Comparison of ENCODE assay signal across 21 cellular contexts in the genomic region with DNA sequence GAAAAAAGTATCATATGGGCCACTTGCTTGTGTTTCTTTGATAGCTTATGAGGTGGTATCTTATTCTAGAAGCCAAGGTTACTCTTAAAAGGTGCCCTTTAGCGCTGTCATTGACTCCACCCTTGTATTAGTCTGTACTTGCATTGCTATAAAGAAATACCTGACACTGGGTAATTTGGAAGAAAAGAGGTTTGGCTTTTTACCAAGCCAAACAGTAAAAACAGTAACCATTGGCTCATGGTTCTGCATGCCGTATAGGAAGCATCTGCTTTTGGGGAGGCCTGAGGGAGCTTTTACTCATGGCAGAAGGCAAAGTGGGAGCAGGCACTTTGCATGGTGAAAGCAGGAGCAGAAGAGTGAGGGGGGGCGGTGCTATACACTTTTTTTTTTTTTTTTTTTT.
"Had no signal": no experiment of that assay in that cellular context is flagged by ENCODE, and none has a peak within 500 bp of the region (broad histone marks: within the 10 kb centered on the region; RNA-seq: fewer than 3 reads in every experiment).

No MANE protein-coding gene starts in this region.

- H3K4me1 ChIP-seq: prostate gland had no signal

- H3K27ac ChIP-seq: cardiac muscle cell, esophagus squamous epithelium, gastroesophageal sphincter, prostate gland, uterus had no signal

- H3K36me3 ChIP-seq: cardiac muscle cell, esophagus squamous epithelium, gastroesophageal sphincter, prostate gland, uterus had no signal

- DNase-seq: activated CD4-positive, alpha-beta T cell treated with anti-CD3 and anti-CD28 coated beads for 4 hours; activated CD4-positive, alpha-beta T cell treated with anti-CD3 and anti-CD28 coated beads, Interleukin-2, amount 50 U/mL, for 48 hours; activated CD4-positive, CD25-positive, alpha-beta regulatory T cell; activated CD8-positive, alpha-beta memory T cell treated with anti-CD3 and anti-CD28 coated beads, Interleukin-2, amount 50 U/mL, for 48 hours; activated effector memory CD4-positive, alpha-beta T cell treated with anti-CD3 and anti-CD28 coated beads, Interleukin-2, amount 50 U/mL, for 16 hours; activated naive CD4-positive, alpha-beta T cell treated with anti-CD3 and anti-CD28 coated beads, Interleukin-2, amount 10 ng/mL, durations not matched to agents 7 days and 5 days; activated T-cell treated with anti-CD3 and anti-CD28 coated beads, Interleukin-2, amount 50 U/mL, for 48 hours; amygdala; effector CD8-positive, alpha-beta T cell; esophagus squamous epithelium; head of caudate nucleus; hypothalamus; stimulated activated CD4-positive, alpha-beta T cell treated with anti-CD3 and anti-CD28 coated beads, Interleukin-2, amount 100 ng/mL, for 48 hours; stimulated activated CD8-positive, alpha-beta memory T cell treated with anti-CD3 and anti-CD28 coated beads, Interleukin-4, amount 100 ng/mL, for 48 hours; stimulated activated naive B cell treated with anti-CD40 and anti-IgM and Interleukin-4, amounts not matched to agents 10 μg/mL and 1 μg/mL and 100 μg/mL, for 72 hours; trophoblast cell; uterus had no signal

- H3K9me3 ChIP-seq: esophagus squamous epithelium, gastroesophageal sphincter, prostate gland, uterus had no signal

- H3K27me3 ChIP-seq: cardiac muscle cell, esophagus squamous epithelium, gastroesophageal sphincter, uterus had no signal

- H3K4me3 ChIP-seq: cardiac muscle cell, esophagus squamous epithelium, gastroesophageal sphincter, prostate gland, uterus had no signal

- ATAC-seq: gastroesophageal sphincter; natural killer cell treated with Interleukin-12 subunit alpha and Interleukin-12 subunit beta and Interleukin-15 and Interleukin-18, amount 100 ng/mL, for 72 hours; stimulated activated naive B cell treated with anti-CD40 and anti-IgM and Interleukin-4, amounts not matched to agents 10 μg/mL and 1 μg/mL and 100 μg/mL, for 72 hours had no signal
